Comparison of ENCODE assay signal across 1 cellular context in the genomic region with DNA sequence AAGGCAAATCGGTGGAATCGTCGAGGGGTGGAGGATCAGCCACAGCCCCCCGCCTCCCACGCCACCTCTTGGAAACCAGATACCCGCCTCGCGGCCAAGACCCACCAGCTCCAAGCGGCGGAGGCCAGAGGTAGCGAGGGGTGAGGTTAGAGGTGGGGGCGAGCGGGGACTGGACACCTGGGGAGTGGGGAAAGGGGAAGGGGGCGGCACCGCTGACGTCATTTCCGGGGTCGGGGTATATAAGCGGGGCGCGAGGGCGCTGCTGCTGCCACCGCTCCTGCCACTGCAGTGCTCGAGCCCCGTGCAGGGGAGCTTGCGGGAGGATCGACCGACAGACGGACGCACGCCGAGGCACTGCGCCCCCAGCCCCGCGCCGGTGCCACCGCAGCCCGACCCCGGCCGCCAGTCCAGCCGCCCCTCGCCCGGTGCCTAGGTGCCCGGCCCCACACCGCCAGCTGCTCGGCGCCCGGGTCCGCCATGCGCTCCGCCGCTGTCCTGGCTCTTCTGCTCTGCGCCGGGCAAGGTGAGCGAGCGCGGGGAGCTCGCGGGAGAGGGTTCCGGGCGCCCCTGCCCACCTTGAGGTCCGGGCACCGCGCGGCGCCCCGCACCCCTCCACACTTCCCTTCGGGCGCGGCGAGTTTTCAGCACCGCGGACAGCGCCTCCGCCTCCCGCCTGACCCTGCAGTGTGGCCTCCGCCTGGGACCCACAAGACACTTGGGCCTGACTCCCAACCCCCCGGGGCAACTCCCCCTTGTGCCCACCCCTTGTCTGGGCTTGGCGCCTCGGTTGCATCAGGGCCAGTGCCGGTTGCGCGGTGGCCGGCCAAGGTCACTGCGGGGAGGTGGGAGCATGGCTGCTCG.
TF ChIP-seq lines count a peak whose summit lies in the region.

CHGA (plus strand) TSS at position 268 of the 861 bp plus-strand sequence; CDS start at position 478, 210 bp downstream.

TF ChIP-seq in HepG2, 621 proteins besides CTCF, POLR2A, EP300 and RAD21 (continued from another document and continues in another):
- TF ChIP-seq PRDM15 (CRISPR knock-in tag; IDR thresholded peaks at IDR 0.05) (0 out of 2 replicates have a peak, but pooled peaks have one; percentile 41), BHLHE40 (IDR thresholded peaks at IDR 0.05; ENCODE audit: low read length) (no peak), ARNT (IDR thresholded peaks at IDR 0.05) (no peak), SOX13 (IDR thresholded peaks at IDR 0.05) (no peak), SOX13 (CRISPR knock-in tag; conservative IDR thresholded peaks at IDR 0.05 in 1 of 2, IDR thresholded peaks at IDR 0.05 in 1 of 2) (peak in 1 of 2 experiments; percentile 64; a peak in 1 of 4 replicates), ZBTB38 (CRISPR knock-in tag; IDR thresholded peaks at IDR 0.05) (peak; percentile 84), ZBTB7A (CRISPR knock-in tag; IDR thresholded peaks at IDR 0.05) (no peak; the same call in 1 of the 2 replicates), HNRNPUL1 (IDR thresholded peaks at IDR 0.05; ENCODE audit: low read depth, low read length) (no peak), REST (IDR thresholded peaks at IDR 0.05; ENCODE audit: borderline replicate concordance in 1 of 2, low read depth in 1 of 2, low read length in 2 of 2) (peak in 1 of 2 experiments; percentile 99), ZNF274 (CRISPR knock-in tag; IDR thresholded peaks at IDR 0.05) (0 out of 2 replicates have a peak, but pooled peaks have one; percentile 52), ONECUT2 (CRISPR knock-in tag; IDR thresholded peaks at IDR 0.05) (peak; percentile 63; the same call in 1 of the 2 replicates), ZMAT5 (CRISPR knock-in tag; IDR thresholded peaks at IDR 0.05; ENCODE audit: borderline replicate concordance, low read depth) (no peak), ZNF552 (CRISPR knock-in tag; IDR thresholded peaks at IDR 0.05; ENCODE audit: borderline replicate concordance) (peak; percentile 84; the same call in 1 of the 2 replicates), JARID2 (CRISPR knock-in tag; IDR thresholded peaks at IDR 0.05; ENCODE audit: insufficient replicate concordance) (peak; percentile 68), ZNF720 (CRISPR knock-in tag; IDR thresholded peaks at IDR 0.05) (no peak), MATR3 (CRISPR knock-in tag; IDR thresholded peaks at IDR 0.05) (no peak), RNF219 (CRISPR knock-in tag; IDR thresholded peaks at IDR 0.05) (no peak; the same call in 1 of the 2 replicates), ZC3H4 (CRISPR knock-in tag; IDR thresholded peaks at IDR 0.05; ENCODE audit: borderline replicate concordance) (no peak), TFDP2 (CRISPR knock-in tag; IDR thresholded peaks at IDR 0.05) (peak; percentile 52; the same call in 1 of the 2 replicates), CCAR2 (optimal IDR thresholded peaks at IDR 0.05; ENCODE audit: low read depth, low read length) (no peak), ZNF550 (CRISPR knock-in tag; IDR thresholded peaks at IDR 0.05; ENCODE audit: borderline replicate concordance) (no peak), SCMH1 (CRISPR knock-in tag; IDR thresholded peaks at IDR 0.05; ENCODE audit: borderline replicate concordance) (no peak), HOXA7 (CRISPR knock-in tag; IDR thresholded peaks at IDR 0.05) (peak; percentile 73; the same call in 1 of the 2 replicates), U2AF1 (optimal IDR thresholded peaks at IDR 0.05; ENCODE audit: low read depth, low read length) (no peak), KDM4B (CRISPR knock-in tag; IDR thresholded peaks at IDR 0.05) (peak; percentile 97), ADNP (CRISPR knock-in tag; IDR thresholded peaks at IDR 0.05) (no peak), PAWR (CRISPR knock-in tag; IDR thresholded peaks at IDR 0.05; ENCODE audit: borderline replicate concordance) (no peak), ZNF792 (CRISPR knock-in tag; IDR thresholded peaks at IDR 0.05) (peak; percentile 93), ZNF260 (CRISPR knock-in tag; IDR thresholded peaks at IDR 0.05; ENCODE audit: borderline replicate concordance, low read depth) (no peak), ZFP36 (IDR thresholded peaks at IDR 0.05; ENCODE audit: borderline replicate concordance, low read depth, low read length, partially characterized antibody) (no peak), ZNF136 (CRISPR knock-in tag; IDR thresholded peaks at IDR 0.05; ENCODE audit: low read depth) (no peak), PBX3 (CRISPR knock-in tag; IDR thresholded peaks at IDR 0.05; ENCODE audit: borderline replicate concordance) (peak; percentile 94; the same call in 1 of the 2 replicates), ZNF326 (CRISPR knock-in tag; IDR thresholded peaks at IDR 0.05; ENCODE audit: borderline replicate concordance) (no peak), ZKSCAN5 (CRISPR knock-in tag; IDR thresholded peaks at IDR 0.05) (0 out of 2 replicates have a peak, but pooled peaks have one; percentile 67), ZNF343 (CRISPR knock-in tag; IDR thresholded peaks at IDR 0.05) (peak; percentile 70; the same call in 1 of the 2 replicates), MAZ (IDR thresholded peaks at IDR 0.05; ENCODE audit: borderline replicate concordance, low read depth, low read length) (no peak), MAZ (CRISPR knock-in tag; IDR thresholded peaks at IDR 0.05; ENCODE audit: low read depth) (peak; percentile 78), ZNF564 (CRISPR knock-in tag; IDR thresholded peaks at IDR 0.05) (peak; percentile 87), ZNF644 (CRISPR knock-in tag; IDR thresholded peaks at IDR 0.05; ENCODE audit: low read depth) (0 out of 2 replicates have a peak, but pooled peaks have one; percentile 33), ZNF224 (CRISPR knock-in tag; IDR thresholded peaks at IDR 0.05) (no peak), ZBTB7B (CRISPR knock-in tag; IDR thresholded peaks at IDR 0.05) (peak; percentile 75; the same call in 1 of the 2 replicates)
- TF ChIP-seq, protein P1, sequence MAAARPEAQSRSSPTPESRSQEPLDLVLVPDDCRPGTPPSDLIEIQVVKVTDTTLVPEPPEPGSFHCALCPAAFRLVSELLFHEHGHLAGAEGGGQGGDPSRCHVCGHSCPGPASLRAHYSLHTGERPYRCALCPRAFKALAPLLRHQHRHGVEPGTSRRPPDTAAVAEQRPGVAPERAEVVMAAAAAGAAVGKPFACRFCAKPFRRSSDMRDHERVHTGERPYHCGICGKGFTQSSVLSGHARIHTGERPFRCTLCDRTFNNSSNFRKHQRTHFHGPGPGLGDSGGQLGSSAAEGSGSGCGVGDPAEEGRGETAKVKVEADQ (CRISPR knock-in tag; IDR thresholded peaks at IDR 0.05; ENCODE audit: borderline replicate concordance) = 0 out of 2 replicates have a peak, but pooled peaks have one; percentile 57
- TF ChIP-seq, protein P2, sequence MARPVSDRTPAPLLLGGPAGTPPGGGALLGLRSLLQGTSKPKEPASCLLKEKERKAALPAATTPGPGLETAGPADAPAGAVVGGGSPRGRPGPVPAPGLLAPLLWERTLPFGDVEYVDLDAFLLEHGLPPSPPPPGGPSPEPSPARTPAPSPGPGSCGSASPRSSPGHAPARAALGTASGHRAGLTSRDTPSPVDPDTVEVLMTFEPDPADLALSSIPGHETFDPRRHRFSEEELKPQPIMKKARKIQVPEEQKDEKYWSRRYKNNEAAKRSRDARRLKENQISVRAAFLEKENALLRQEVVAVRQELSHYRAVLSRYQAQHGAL (CRISPR knock-in tag; IDR thresholded peaks at IDR 0.05; ENCODE audit: not compliant biosample characterization) = peak; percentile 92
- TF ChIP-seq, protein P3, sequence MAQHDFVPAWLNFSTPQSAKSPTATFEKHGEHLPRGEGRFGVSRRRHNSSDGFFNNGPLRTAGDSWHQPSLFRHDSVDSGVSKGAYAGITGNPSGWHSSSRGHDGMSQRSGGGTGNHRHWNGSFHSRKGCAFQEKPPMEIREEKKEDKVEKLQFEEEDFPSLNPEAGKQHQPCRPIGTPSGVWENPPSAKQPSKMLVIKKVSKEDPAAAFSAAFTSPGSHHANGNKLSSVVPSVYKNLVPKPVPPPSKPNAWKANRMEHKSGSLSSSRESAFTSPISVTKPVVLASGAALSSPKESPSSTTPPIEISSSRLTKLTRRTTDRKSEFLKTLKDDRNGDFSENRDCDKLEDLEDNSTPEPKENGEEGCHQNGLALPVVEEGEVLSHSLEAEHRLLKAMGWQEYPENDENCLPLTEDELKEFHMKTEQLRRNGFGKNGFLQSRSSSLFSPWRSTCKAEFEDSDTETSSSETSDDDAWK (CRISPR knock-in tag; IDR thresholded peaks at IDR 0.05) = no peak
